In the genomic region with DNA sequence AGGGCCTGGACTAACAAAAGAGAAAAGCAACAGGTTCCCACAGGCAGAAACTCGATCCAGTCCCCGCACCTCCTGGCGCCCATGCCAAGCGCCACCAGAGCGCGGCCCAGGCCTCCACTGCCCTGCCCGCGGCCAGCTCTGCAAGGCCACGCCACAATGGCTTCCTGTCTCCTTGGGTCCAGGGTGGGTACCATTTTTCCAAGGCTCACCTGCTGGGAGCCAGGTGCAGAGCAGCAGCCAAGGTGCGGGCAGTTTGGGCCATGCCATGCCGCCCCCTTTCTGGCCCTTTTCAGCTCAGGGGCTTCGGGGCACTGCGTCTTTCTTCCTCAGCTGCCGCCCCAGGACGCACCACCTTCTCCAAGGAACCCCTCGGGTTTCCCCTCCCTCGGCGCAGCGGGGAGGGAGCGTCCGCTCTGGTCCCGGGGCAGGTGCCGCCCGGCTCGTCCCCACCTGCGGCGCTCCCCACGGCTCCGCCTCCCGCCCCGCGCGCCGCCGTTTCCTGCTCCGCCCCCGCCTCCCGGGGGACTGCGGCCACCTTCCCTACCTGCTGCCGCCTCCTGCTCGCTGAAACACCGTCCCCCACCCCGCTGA, we compare ENCODE assay signal across 8 cellular contexts. TPM values are rescaled to one million over a fixed set of nuclear protein-coding genes. Genes with fewer than 3 reads are reported as not detected.
DNase-seq lines count a peak whose midpoint lies in the region; ATAC-seq and TF ChIP-seq lines count a peak whose summit lies in the region.

A gene (minus strand): TSS at position 437 of the 591 bp plus-strand sequence. CDS start 170 bp downstream, at position 267.

- peak within 1 kb of the TSS; percentile 64 for H3K4me3 Mint-ChIP-seq in activated naive CD4-positive, alpha-beta T cell treated with anti-CD3 and anti-CD28 coated beads, Interleukin-2, amount 10 ng/mL, durations not matched to agents 7 days and 5 days
- H3K4me3 Mint-ChIP-seq in activated B cell treated with CpG ODN at 0.5 μM for 24 hours: peak within 1 kb of the TSS; percentile 77

- peaks cover 4% of the 10 kb centered on the region for H3K4me1 Mint-ChIP-seq in activated naive CD4-positive, alpha-beta T cell treated with anti-CD3 and anti-CD28 coated beads, Interleukin-2, amount 10 ng/mL, durations not matched to agents 7 days and 5 days
- H3K4me1 Mint-ChIP-seq in activated B cell treated with CpG ODN at 0.5 μM for 24 hours: peaks cover 52% of the 10 kb centered on the region

- peak; percentile 42 for DNase-seq in activated naive CD4-positive, alpha-beta T cell treated with anti-CD3 and anti-CD28 coated beads, Interleukin-2, amount 10 ng/mL, durations not matched to agents 7 days and 5 days
- no peak for DNase-seq in activated naive CD4-positive, alpha-beta T cell treated with anti-CD3 and anti-CD28 coated beads, Interleukin-2, amount 50 U/mL, for 16 hours
- DNase-seq in HK-2 (ENCODE audit: unreplicated experiment) (peak; percentile 14), activated B cell treated with CpG ODN at 0.5 μM for 24 hours (peak; percentile 72), left lobe of liver (ENCODE audit: low spot score) (no peak), NCI-H2227 (lab: John Stamatoyannopoulos, UW; ENCODE audit: unreplicated experiment) (no peak), COLO829 (ENCODE audit: low spot score) (no peak)

- POLR2A ChIA-PET in activated B cell treated with CpG ODN at 0.5 μM for 24 hours (lab: Charles Lee): interaction anchor here (1.8 to 3.3 kb wide), 2 partner anchors 9 to 33 kb away, joined by 4 to 10 read pairs; a partner anchor contains a TSS

- CTCF ChIA-PET in activated naive CD4-positive, alpha-beta T cell treated with anti-CD3 and anti-CD28 coated beads, Interleukin-2, amount 10 ng/mL, durations not matched to agents 7 days and 5 days (lab: Charles Lee): no interaction called here
- CTCF ChIA-PET in activated B cell treated with CpG ODN at 0.5 μM for 24 hours (lab: Charles Lee): interaction anchor here (2.3 kb wide), 1 partner anchor 26 kb away, joined by 10 read pairs; no protein-coding TSS in a partner anchor

- ATAC-seq in activated B cell treated with CpG ODN at 0.5 μM for 24 hours (ENCODE audit: low read depth) (peak; percentile 89), left lobe of liver (peak; percentile 96), GM21528 (IDR thresholded peaks at IDR 0.05; ENCODE audit: low FRiP score, unreplicated experiment) (no peak)

- TF ChIP-seq CTCF in activated B cell treated with CpG ODN at 0.5 μM for 24 hours (IDR thresholded peaks at IDR 0.05): no peak

- H3K27me3 Mint-ChIP-seq in activated naive CD4-positive, alpha-beta T cell treated with anti-CD3 and anti-CD28 coated beads, Interleukin-2, amount 10 ng/mL, durations not matched to agents 7 days and 5 days: peaks cover 48% of the 10 kb centered on the region
- no peaks in the 10 kb centered on the region for H3K27me3 Mint-ChIP-seq in activated B cell treated with CpG ODN at 0.5 μM for 24 hours

- H3K27ac Mint-ChIP-seq in activated naive CD4-positive, alpha-beta T cell treated with anti-CD3 and anti-CD28 coated beads, Interleukin-2, amount 10 ng/mL, durations not matched to agents 7 days and 5 days: no peak within 1 kb of the TSS
- peak within 1 kb of the TSS; percentile 50 for H3K27ac Mint-ChIP-seq in activated B cell treated with CpG ODN at 0.5 μM for 24 hours

- intact Hi-C loops in activated B cell treated with CpG ODN at 0.5 μM for 24 hours (cut with micrococcal nuclease): loop anchor here (1.0 kb wide), 1 partner anchor 19 kb away; no protein-coding TSS in a partner anchor

- H3K9me3 Mint-ChIP-seq in activated naive CD4-positive, alpha-beta T cell treated with anti-CD3 and anti-CD28 coated beads, Interleukin-2, amount 10 ng/mL, durations not matched to agents 7 days and 5 days: no peaks in the 10 kb centered on the region
- no peaks in the 10 kb centered on the region for H3K9me3 Mint-ChIP-seq in activated B cell treated with CpG ODN at 0.5 μM for 24 hours

- no peaks in the 10 kb centered on the region for H3K36me3 Mint-ChIP-seq in activated naive CD4-positive, alpha-beta T cell treated with anti-CD3 and anti-CD28 coated beads, Interleukin-2, amount 10 ng/mL, durations not matched to agents 7 days and 5 days
- H3K36me3 Mint-ChIP-seq in activated B cell treated with CpG ODN at 0.5 μM for 24 hours (ENCODE audit: low read depth): no peaks in the 10 kb centered on the region

RNA-seq across cellular contexts. Expression of the gene that starts here (rescaled TPM):
- total RNA-seq in activated B cell treated with CpG ODN at 0.5 μM for 24 hours (1.3 and 1.4 TPM in 2 replicates), left lobe of liver (0.15 TPM)

Comparison
In these comparisons a context has a peak if more than half of its experiments do, and no peak if none do; other contexts are left out.
1. DNase-seq: peak in activated naive CD4-positive, alpha-beta T cell treated with anti-CD3 and anti-CD28 coated beads, Interleukin-2, amount 10 ng/mL, durations not matched to agents 7 days and 5 days (single experiment), HK-2 (single experiment) and activated B cell treated with CpG ODN at 0.5 μM for 24 hours (single experiment); none in activated naive CD4-positive, alpha-beta T cell treated with anti-CD3 and anti-CD28 coated beads, Interleukin-2, amount 50 U/mL, for 16 hours (single experiment), left lobe of liver (single experiment), NCI-H2227 (single experiment) and COLO829 (single experiment).
2. Peak in ATAC-seq in left lobe of liver; RNA of the gene not detected or under 1 TPM.